In genomic region chr7:2717293-2717904, GRCh38 we compare ENCODE assay signal across 8 cellular contexts. TPM values are rescaled to one million over a fixed set of nuclear protein-coding genes. Genes with fewer than 3 reads are reported as not detected.
DNase-seq lines count a peak whose midpoint lies in the region; TF ChIP-seq lines count a peak whose summit lies in the region.

No MANE protein-coding gene starts in this region.

- H3K27me3 Mint-ChIP-seq in osteocyte (ENCODE audit: unreplicated experiment): no peaks in the 10 kb centered on the region

- no peak overlapping the region for H3K4me3 Mint-ChIP-seq in osteocyte (ENCODE audit: unreplicated experiment)

- no peaks in the 10 kb centered on the region for H3K9me3 ChIP-seq in mucosa of stomach (ENCODE audit: control insufficient read depth, low read length)

- peaks cover 20% of the 10 kb centered on the region for H3K4me1 ChIP-seq in mucosa of stomach (ENCODE audit: control insufficient read depth, insufficient read depth, low read length)

- CTCF ChIA-PET in GM10248 (lab: Yijun Ruan, JAX): interaction anchor here (1.1 to 8.1 kb wide), 2 partner anchors 9 to 47 kb away, joined by 3 to 56 read pairs; no protein-coding TSS in a partner anchor

- no peak overlapping the region for H3K27ac Mint-ChIP-seq in osteocyte (ENCODE audit: unreplicated experiment)

- H3K4me1 Mint-ChIP-seq in osteocyte (ENCODE audit: unreplicated experiment): peaks cover 11% of the 10 kb centered on the region

- H3K36me3 ChIP-seq in mucosa of stomach (ENCODE audit: control insufficient read depth, insufficient read depth, low read length): no peaks in the 10 kb centered on the region

- no peaks in the 10 kb centered on the region for H3K9me3 Mint-ChIP-seq in osteocyte (ENCODE audit: unreplicated experiment)

- H3K4me3 ChIP-seq in mucosa of stomach (ENCODE audit: low read length): no peak overlapping the region

- peak overlapping the region; percentile 33 for H3K9ac ChIP-seq in mucosa of stomach (ENCODE audit: low read length)

- TF ChIP-seq CTCF in osteocyte (IDR thresholded peaks at IDR 0.05) (no peak), GM10248 (IDR thresholded peaks at IDR 0.05; ENCODE audit: control extremely low read depth, extremely low read depth, low read depth, missing control alignments) (no peak)

- peaks cover 38% of the 10 kb centered on the region for H3K36me3 Mint-ChIP-seq in osteocyte (ENCODE audit: unreplicated experiment)

- DNase-seq in CD1c-positive myeloid dendritic cell (ENCODE audit: extremely low spot score) (peak; percentile 44), NCI-H1092 treated with DMSO at 0.1 percent for 48 hours (lab: John Stamatoyannopoulos, UW) (peak; percentile 75), NCI-H1930 (lab: John Stamatoyannopoulos, UW) (no peak), osteocyte (ENCODE audit: extremely low spot score, unreplicated experiment) (no peak), DMS114 treated with DMSO at 0.1 percent for 48 hours (lab: John Stamatoyannopoulos, UW; ENCODE audit: unreplicated experiment) (no peak), GM10248 (ENCODE audit: extremely low spot score) (no peak)
- DNase-seq in central memory CD4-positive, alpha-beta T cell: peak; percentile 6

- POLR2A ChIA-PET in GM10248 (lab: Yijun Ruan, JAX): no interaction called here

- no peaks in the 10 kb centered on the region for H3K27me3 ChIP-seq in mucosa of stomach (ENCODE audit: control insufficient read depth, insufficient read depth, low read length)

RNA-seq across cellular contexts. Expression of gene AMZ1, which starts 29.4 kb away (rescaled TPM):
- total RNA-seq in osteocyte: 5.8 and 6.6 TPM in 2 replicates

Comparison
In these comparisons a context has a peak if more than half of its experiments do, and no peak if none do; other contexts are left out.
1. DNase-seq: peak in CD1c-positive myeloid dendritic cell (single experiment), NCI-H1092 treated with DMSO at 0.1 percent for 48 hours (single experiment) and central memory CD4-positive, alpha-beta T cell (single experiment); none in NCI-H1930 (0 of 2), osteocyte (single experiment), DMS114 treated with DMSO at 0.1 percent for 48 hours (single experiment) and GM10248 (single experiment).